Comparison of ENCODE assay signal across 8 cellular contexts in the genomic region with DNA sequence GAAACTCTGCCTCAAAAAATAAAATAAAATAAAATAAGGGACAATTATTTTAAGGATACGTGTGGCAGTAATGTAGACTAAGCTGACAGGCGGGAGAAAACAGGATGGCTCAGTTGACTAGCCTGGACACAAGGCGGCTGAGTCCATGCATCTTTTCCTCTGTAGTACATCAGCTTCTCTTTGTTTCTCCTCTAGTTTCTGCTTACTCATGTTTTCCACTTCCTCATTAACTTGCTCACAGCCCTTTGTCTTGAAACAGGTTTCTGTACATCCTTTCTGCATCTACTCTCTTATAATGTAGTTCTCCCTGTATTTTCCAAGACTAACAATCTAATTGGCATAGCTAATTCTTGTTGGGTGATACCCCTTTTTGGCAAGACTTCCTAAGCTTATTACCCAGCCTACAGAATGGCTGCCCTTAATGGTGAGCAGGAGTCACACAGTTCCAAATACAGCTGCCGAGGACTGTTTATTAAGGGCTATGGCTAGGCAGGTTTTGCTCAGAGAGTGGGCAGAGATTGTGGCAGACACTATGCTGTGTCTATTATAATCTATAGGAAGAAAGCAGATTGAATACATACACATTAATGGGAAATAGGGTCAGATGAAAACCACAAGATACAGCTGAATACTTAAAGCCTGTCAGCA. TPM values are rescaled to one million over a fixed set of nuclear protein-coding genes. Genes with fewer than 3 reads are reported as not detected.
DNase-seq lines count a peak whose midpoint lies in the region; ATAC-seq and TF ChIP-seq lines count a peak whose summit lies in the region.

No MANE protein-coding gene starts in this region.

- H3K9ac ChIP-seq in GM23248, result no peak overlapping the region

- H3K79me2 ChIP-seq in GM23248 (ENCODE audit: insufficient read depth), result no peaks in the 10 kb centered on the region

- H2AFZ ChIP-seq in GM23248, result no peak overlapping the region

- peak; percentile 91 for ATAC-seq in GM18511 (IDR thresholded peaks at IDR 0.05; ENCODE audit: unreplicated experiment)
- ATAC-seq in GM19455 (IDR thresholded peaks at IDR 0.05; ENCODE audit: unreplicated experiment), result no peak

- DNase-seq in GM23248 (peak; percentile 37), NB4 (ENCODE audit: low read depth) (peak; percentile 75), dermis blood vessel endothelial cell (peak; percentile 75), HCEC 1CT (no peak), kidney glomerular epithelial cell (lab: John Stamatoyannopoulos, UW) (no peak)
- DNase-seq in activated CD4-positive, alpha-beta T cell treated with anti-CD3 and anti-CD28 coated beads, Interleukin-2, amount 10 ng/mL, durations not matched to agents 7 days and 5 days, result no peak

- WGBS in GM23248 (ENCODE audit: low coverage in 1 of 2, low lambda C conversion rate in 2 of 2, missing lambda C conversion rate in 2 of 2), 2 experiments, result 86% methylated on average over 4 of the region's 4 CpGs

- H3K36me3 Mint-ChIP-seq in activated CD4-positive, alpha-beta T cell treated with anti-CD3 and anti-CD28 coated beads, Interleukin-2, amount 10 ng/mL, durations not matched to agents 7 days and 5 days (ENCODE audit: low read depth), result peaks cover 9% of the 10 kb centered on the region

- no peaks in the 10 kb centered on the region for H3K9me3 ChIP-seq in GM23248 (ENCODE audit: low read depth)

- no peak for TF ChIP-seq CTCF in NB4 (IDR thresholded peaks at IDR 0.05; ENCODE audit: low read depth, low read length)

- no peaks in the 10 kb centered on the region for H3K9me3 Mint-ChIP-seq in activated CD4-positive, alpha-beta T cell treated with anti-CD3 and anti-CD28 coated beads, Interleukin-2, amount 10 ng/mL, durations not matched to agents 7 days and 5 days

- CTCF ChIA-PET in activated CD4-positive, alpha-beta T cell treated with anti-CD3 and anti-CD28 coated beads, Interleukin-2, amount 10 ng/mL, durations not matched to agents 7 days and 5 days (lab: Charles Lee), result no interaction called here

- H3K36me3 ChIP-seq in GM23248 (ENCODE audit: low read depth), result no peaks in the 10 kb centered on the region

- H3K4me3 ChIP-seq in GM23248, result no peak overlapping the region
- H3K4me3 ChIP-seq in NB4 (ENCODE audit: low read depth, low read length), result no peak overlapping the region

- no peaks in the 10 kb centered on the region for H3K27me3 ChIP-seq in GM23248 (replicated peaks; ENCODE audit: insufficient read depth)

- no peak overlapping the region for H3K27ac ChIP-seq in GM23248

- no peaks in the 10 kb centered on the region for H3F3A ChIP-seq in GM23248 (ENCODE audit: insufficient read depth)

- H3K4me1 Mint-ChIP-seq in activated CD4-positive, alpha-beta T cell treated with anti-CD3 and anti-CD28 coated beads, Interleukin-2, amount 10 ng/mL, durations not matched to agents 7 days and 5 days, result peaks cover 4% of the 10 kb centered on the region

- in situ Hi-C loops in GM23248 (cut with MboI), result no loop called here

- POLR2A ChIA-PET in activated CD4-positive, alpha-beta T cell treated with anti-CD3 and anti-CD28 coated beads, Interleukin-2, amount 10 ng/mL, durations not matched to agents 7 days and 5 days (lab: Charles Lee), result no interaction called here

- no peaks in the 10 kb centered on the region for H4K20me1 ChIP-seq in GM23248 (ENCODE audit: insufficient read depth)

- no peaks in the 10 kb centered on the region for H3K27me3 Mint-ChIP-seq in activated CD4-positive, alpha-beta T cell treated with anti-CD3 and anti-CD28 coated beads, Interleukin-2, amount 10 ng/mL, durations not matched to agents 7 days and 5 days

- no peaks in the 10 kb centered on the region for H3K4me1 ChIP-seq in GM23248 (ENCODE audit: insufficient read depth)

- H3K9me2 ChIP-seq in GM23248 (ENCODE audit: insufficient read depth), result no peaks in the 10 kb centered on the region

- no peak overlapping the region for H3K4me3 Mint-ChIP-seq in activated CD4-positive, alpha-beta T cell treated with anti-CD3 and anti-CD28 coated beads, Interleukin-2, amount 10 ng/mL, durations not matched to agents 7 days and 5 days

- no peak for TF ChIP-seq POLR2A in NB4 (IDR thresholded peaks at IDR 0.05; ENCODE audit: extremely low read depth, insufficient read length)

- H3K4me2 ChIP-seq in GM23248 (ENCODE audit: unreplicated experiment), result no peak overlapping the region

- no peak overlapping the region for H3K27ac Mint-ChIP-seq in activated CD4-positive, alpha-beta T cell treated with anti-CD3 and anti-CD28 coated beads, Interleukin-2, amount 10 ng/mL, durations not matched to agents 7 days and 5 days

RNA-seq across cellular contexts. Expression of a gene that starts 58.7 kb away (rescaled TPM):
- 5.5 and 6.1 TPM in 2 replicates for total RNA-seq in GM23248 (2014; rRNA removed; shearing (Covaris generic))
- polyA plus RNA-seq in GM23248 (2016; fragmentation: Nextera tagmentation; extraction: Ambion mirVana), result 5.6 and 7.1 TPM in 2 replicates
- 1.0 and 1.2 TPM in 2 replicates for total RNA-seq in dermis blood vessel endothelial cell
- total RNA-seq in activated CD4-positive, alpha-beta T cell treated with anti-CD3 and anti-CD28 coated beads, Interleukin-2, amount 10 ng/mL, durations not matched to agents 7 days and 5 days, result 1 to 10 TPM; 4.7 to 4.8 TPM

Comparison
In these comparisons a context has a peak if more than half of its experiments do, and no peak if none do; other contexts are left out.
1. DNase-seq: peak in GM23248 (single experiment), NB4 (single experiment) and dermis blood vessel endothelial cell (single experiment); none in HCEC 1CT (single experiment), kidney glomerular epithelial cell (single experiment) and activated CD4-positive, alpha-beta T cell treated with anti-CD3 and anti-CD28 coated beads, Interleukin-2, amount 10 ng/mL, durations not matched to agents 7 days and 5 days (single experiment).